20 cellular contexts compared by ENCODE assay signal in genomic region chrX:154991476-154991875, GRCh38.
"Had no signal": no experiment of that assay in that cellular context is flagged by ENCODE, and none has a peak within 500 bp of the region (broad histone marks: within the 10 kb centered on the region; RNA-seq: fewer than 3 reads in every experiment).

No MANE protein-coding gene starts in this region.

- H3K9me3 Mint-ChIP-seq: activated naive CD4-positive, alpha-beta T cell treated with anti-CD3 and anti-CD28 coated beads, Interleukin-2, amount 50 U/mL, for 72 hours; naive thymus-derived CD8-positive, alpha-beta T cell; T-cell; T-helper 2 cell treated with Interferon-gamma antibody and Interleukin-4, amounts not matched to agents 5 μg/mL and 100 μg/mL, for 36 hours had no signal

- H3K4me1 ChIP-seq: foreskin keratinocyte, tibial artery had no signal

- H3K27ac Mint-ChIP-seq: mesothelial cell of epicardium; naive thymus-derived CD8-positive, alpha-beta T cell; progenitor cell of endocrine pancreas; T-cell; T-helper 2 cell treated with Interferon-gamma antibody and Interleukin-4, amounts not matched to agents 5 μg/mL and 100 μg/mL, for 36 hours had no signal

- H3K36me3 Mint-ChIP-seq: activated naive CD4-positive, alpha-beta T cell treated with anti-CD3 and anti-CD28 coated beads, Interleukin-2, amount 50 U/mL, for 72 hours; mesothelial cell of epicardium; naive thymus-derived CD8-positive, alpha-beta T cell; T-cell had no signal

- DNase-seq: activated CD4-positive, alpha-beta T cell treated with anti-CD3 and anti-CD28 coated beads, Interleukin-2, amount 50 U/mL, for 1 hour; activated CD8-positive, alpha-beta memory T cell treated with anti-CD3 and anti-CD28 coated beads for 24 hours; activated CD8-positive, alpha-beta memory T cell treated with anti-CD3 and anti-CD28 coated beads, Interleukin-2, amount 50 U/mL, for 4 hours; activated gamma-delta T cell; amniotic stem cell; effector memory CD4-positive, alpha-beta T cell; foreskin keratinocyte; naive thymus-derived CD8-positive, alpha-beta T cell; retina; stimulated activated naive CD4-positive, alpha-beta T cell; T-cell; tibial artery had no signal

- H3K4me3 Mint-ChIP-seq: mesothelial cell of epicardium; naive thymus-derived CD8-positive, alpha-beta T cell; T-cell; T-helper 2 cell treated with Interferon-gamma antibody and Interleukin-4, amounts not matched to agents 5 μg/mL and 100 μg/mL, for 36 hours had no signal

- H3K4me1 Mint-ChIP-seq: mesothelial cell of epicardium; naive thymus-derived CD8-positive, alpha-beta T cell; T-cell had no signal

- ATAC-seq: foreskin keratinocyte; left lobe of liver; naive thymus-derived CD8-positive, alpha-beta T cell; T-cell had no signal

- H3K27me3 ChIP-seq: cardiac muscle cell, foreskin keratinocyte, tibial artery had no signal

- H3K27ac ChIP-seq: cardiac muscle cell, foreskin keratinocyte, tibial artery, VCaP had no signal

- H3K4me3 ChIP-seq: cardiac muscle cell, lung, tibial artery had no signal

- H3K36me3 ChIP-seq: cardiac muscle cell, tibial artery had no signal

- H3K9me3 ChIP-seq: tibial artery had no signal
